Comparison of ENCODE assay signal across 1 cellular context in the genomic region with DNA sequence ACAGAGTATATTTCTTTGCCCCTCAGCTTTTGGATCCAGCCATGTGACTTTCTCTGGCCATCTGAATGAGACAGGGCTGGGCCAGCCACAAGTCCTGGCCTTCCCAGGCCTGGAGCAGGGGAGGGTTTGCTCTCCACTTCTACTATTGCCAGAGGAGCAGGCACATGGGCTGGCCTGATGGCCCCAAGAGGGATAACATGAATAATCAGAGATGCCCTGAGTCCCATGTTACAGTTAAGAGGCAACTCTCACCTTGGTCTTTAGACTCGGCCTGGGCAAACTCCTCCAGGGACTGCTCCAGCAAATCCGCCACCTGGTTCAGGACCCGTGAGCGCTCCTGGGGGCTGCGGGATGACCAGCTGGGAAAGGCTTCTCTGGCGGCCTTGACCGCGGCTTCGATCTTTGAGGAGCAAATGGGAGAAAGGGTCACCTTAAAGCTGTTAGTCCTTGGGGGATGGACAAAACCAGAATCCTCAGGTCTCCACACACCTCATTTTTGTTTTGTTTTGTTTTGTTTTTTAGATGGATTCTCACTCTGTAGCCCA.
TF ChIP-seq lines count a peak whose summit lies in the region.

No MANE protein-coding gene starts in this region.

TF ChIP-seq in H1, 55 proteins besides CTCF, POLR2A, EP300 and RAD21:
- TF ChIP-seq MAX (IDR thresholded peaks at IDR 0.05) (no peak), HDAC2 (IDR thresholded peaks at IDR 0.05; ENCODE audit: borderline replicate concordance in 1 of 2, low read depth in 2 of 2, low read length in 2 of 2) (no peak), TCF12 (IDR thresholded peaks at IDR 0.05; ENCODE audit: low read depth, low read length) (no peak), TEAD4 (IDR thresholded peaks at IDR 0.05; ENCODE audit: low read depth, low read length) (no peak), CBX5 (IDR thresholded peaks at IDR 0.05; ENCODE audit: low read depth, low read length) (no peak), JUND (IDR thresholded peaks at IDR 0.05; ENCODE audit: low read length) (no peak), CREB1 (IDR thresholded peaks at IDR 0.05) (no peak), EGR1 (IDR thresholded peaks at IDR 0.05; ENCODE audit: borderline replicate concordance, low read depth, low read length) (no peak), E2F6 (IDR thresholded peaks at IDR 0.05) (no peak), SIN3A (conservative IDR thresholded peaks at IDR 0.05 in 1 of 2, IDR thresholded peaks at IDR 0.05 in 1 of 2; ENCODE audit: low read depth in 1 of 2, low read length in 2 of 2) (no peak), RXRA (IDR thresholded peaks at IDR 0.05; ENCODE audit: insufficient read depth, low read depth, low read length) (no peak)
- TF ChIP-seq, protein P1, sequence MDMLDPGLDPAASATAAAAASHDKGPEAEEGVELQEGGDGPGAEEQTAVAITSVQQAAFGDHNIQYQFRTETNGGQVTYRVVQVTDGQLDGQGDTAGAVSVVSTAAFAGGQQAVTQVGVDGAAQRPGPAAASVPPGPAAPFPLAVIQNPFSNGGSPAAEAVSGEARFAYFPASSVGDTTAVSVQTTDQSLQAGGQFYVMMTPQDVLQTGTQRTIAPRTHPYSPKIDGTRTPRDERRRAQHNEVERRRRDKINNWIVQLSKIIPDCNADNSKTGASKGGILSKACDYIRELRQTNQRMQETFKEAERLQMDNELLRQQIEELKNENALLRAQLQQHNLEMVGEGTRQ (IDR thresholded peaks at IDR 0.05; ENCODE audit: low read length): no peak
- TF ChIP-seq, protein P2, sequence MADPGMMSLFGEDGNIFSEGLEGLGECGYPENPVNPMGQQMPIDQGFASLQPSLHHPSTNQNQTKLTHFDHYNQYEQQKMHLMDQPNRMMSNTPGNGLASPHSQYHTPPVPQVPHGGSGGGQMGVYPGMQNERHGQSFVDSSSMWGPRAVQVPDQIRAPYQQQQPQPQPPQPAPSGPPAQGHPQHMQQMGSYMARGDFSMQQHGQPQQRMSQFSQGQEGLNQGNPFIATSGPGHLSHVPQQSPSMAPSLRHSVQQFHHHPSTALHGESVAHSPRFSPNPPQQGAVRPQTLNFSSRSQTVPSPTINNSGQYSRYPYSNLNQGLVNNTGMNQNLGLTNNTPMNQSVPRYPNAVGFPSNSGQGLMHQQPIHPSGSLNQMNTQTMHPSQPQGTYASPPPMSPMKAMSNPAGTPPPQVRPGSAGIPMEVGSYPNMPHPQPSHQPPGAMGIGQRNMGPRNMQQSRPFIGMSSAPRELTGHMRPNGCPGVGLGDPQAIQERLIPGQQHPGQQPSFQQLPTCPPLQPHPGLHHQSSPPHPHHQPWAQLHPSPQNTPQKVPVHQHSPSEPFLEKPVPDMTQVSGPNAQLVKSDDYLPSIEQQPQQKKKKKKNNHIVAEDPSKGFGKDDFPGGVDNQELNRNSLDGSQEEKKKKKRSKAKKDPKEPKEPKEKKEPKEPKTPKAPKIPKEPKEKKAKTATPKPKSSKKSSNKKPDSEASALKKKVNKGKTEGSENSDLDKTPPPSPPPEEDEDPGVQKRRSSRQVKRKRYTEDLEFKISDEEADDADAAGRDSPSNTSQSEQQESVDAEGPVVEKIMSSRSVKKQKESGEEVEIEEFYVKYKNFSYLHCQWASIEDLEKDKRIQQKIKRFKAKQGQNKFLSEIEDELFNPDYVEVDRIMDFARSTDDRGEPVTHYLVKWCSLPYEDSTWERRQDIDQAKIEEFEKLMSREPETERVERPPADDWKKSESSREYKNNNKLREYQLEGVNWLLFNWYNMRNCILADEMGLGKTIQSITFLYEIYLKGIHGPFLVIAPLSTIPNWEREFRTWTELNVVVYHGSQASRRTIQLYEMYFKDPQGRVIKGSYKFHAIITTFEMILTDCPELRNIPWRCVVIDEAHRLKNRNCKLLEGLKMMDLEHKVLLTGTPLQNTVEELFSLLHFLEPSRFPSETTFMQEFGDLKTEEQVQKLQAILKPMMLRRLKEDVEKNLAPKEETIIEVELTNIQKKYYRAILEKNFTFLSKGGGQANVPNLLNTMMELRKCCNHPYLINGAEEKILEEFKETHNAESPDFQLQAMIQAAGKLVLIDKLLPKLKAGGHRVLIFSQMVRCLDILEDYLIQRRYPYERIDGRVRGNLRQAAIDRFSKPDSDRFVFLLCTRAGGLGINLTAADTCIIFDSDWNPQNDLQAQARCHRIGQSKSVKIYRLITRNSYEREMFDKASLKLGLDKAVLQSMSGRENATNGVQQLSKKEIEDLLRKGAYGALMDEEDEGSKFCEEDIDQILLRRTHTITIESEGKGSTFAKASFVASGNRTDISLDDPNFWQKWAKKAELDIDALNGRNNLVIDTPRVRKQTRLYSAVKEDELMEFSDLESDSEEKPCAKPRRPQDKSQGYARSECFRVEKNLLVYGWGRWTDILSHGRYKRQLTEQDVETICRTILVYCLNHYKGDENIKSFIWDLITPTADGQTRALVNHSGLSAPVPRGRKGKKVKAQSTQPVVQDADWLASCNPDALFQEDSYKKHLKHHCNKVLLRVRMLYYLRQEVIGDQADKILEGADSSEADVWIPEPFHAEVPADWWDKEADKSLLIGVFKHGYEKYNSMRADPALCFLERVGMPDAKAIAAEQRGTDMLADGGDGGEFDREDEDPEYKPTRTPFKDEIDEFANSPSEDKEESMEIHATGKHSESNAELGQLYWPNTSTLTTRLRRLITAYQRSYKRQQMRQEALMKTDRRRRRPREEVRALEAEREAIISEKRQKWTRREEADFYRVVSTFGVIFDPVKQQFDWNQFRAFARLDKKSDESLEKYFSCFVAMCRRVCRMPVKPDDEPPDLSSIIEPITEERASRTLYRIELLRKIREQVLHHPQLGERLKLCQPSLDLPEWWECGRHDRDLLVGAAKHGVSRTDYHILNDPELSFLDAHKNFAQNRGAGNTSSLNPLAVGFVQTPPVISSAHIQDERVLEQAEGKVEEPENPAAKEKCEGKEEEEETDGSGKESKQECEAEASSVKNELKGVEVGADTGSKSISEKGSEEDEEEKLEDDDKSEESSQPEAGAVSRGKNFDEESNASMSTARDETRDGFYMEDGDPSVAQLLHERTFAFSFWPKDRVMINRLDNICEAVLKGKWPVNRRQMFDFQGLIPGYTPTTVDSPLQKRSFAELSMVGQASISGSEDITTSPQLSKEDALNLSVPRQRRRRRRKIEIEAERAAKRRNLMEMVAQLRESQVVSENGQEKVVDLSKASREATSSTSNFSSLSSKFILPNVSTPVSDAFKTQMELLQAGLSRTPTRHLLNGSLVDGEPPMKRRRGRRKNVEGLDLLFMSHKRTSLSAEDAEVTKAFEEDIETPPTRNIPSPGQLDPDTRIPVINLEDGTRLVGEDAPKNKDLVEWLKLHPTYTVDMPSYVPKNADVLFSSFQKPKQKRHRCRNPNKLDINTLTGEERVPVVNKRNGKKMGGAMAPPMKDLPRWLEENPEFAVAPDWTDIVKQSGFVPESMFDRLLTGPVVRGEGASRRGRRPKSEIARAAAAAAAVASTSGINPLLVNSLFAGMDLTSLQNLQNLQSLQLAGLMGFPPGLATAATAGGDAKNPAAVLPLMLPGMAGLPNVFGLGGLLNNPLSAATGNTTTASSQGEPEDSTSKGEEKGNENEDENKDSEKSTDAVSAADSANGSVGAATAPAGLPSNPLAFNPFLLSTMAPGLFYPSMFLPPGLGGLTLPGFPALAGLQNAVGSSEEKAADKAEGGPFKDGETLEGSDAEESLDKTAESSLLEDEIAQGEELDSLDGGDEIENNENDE (IDR thresholded peaks at IDR 0.05; ENCODE audit: insufficient replicate concordance, low read length): no peak
